Comparison of ENCODE assay signal across 1 cellular context in the genomic region with DNA sequence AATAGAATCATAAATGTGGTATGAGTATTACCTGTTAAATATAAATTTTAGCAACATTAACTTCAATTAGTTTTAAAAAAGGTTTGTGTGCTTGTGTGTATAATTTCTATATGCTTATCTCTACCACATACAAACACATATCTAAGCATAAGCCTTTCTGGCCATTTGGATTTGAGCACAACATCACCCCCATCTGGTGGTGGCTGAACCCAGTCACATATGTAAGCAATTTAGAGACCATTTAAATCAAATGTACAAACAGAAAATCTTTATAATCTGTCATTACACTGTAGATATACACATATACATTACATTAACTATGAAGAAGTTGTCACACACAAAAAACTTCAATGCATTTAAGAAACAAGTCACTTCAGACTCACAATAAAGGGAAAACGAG.
TF ChIP-seq lines count a peak whose summit lies in the region.

No MANE protein-coding gene starts in this region.

TF ChIP-seq in H1, 55 proteins besides CTCF, POLR2A, EP300 and RAD21 (continued from another document):
- TF ChIP-seq, protein P1, sequence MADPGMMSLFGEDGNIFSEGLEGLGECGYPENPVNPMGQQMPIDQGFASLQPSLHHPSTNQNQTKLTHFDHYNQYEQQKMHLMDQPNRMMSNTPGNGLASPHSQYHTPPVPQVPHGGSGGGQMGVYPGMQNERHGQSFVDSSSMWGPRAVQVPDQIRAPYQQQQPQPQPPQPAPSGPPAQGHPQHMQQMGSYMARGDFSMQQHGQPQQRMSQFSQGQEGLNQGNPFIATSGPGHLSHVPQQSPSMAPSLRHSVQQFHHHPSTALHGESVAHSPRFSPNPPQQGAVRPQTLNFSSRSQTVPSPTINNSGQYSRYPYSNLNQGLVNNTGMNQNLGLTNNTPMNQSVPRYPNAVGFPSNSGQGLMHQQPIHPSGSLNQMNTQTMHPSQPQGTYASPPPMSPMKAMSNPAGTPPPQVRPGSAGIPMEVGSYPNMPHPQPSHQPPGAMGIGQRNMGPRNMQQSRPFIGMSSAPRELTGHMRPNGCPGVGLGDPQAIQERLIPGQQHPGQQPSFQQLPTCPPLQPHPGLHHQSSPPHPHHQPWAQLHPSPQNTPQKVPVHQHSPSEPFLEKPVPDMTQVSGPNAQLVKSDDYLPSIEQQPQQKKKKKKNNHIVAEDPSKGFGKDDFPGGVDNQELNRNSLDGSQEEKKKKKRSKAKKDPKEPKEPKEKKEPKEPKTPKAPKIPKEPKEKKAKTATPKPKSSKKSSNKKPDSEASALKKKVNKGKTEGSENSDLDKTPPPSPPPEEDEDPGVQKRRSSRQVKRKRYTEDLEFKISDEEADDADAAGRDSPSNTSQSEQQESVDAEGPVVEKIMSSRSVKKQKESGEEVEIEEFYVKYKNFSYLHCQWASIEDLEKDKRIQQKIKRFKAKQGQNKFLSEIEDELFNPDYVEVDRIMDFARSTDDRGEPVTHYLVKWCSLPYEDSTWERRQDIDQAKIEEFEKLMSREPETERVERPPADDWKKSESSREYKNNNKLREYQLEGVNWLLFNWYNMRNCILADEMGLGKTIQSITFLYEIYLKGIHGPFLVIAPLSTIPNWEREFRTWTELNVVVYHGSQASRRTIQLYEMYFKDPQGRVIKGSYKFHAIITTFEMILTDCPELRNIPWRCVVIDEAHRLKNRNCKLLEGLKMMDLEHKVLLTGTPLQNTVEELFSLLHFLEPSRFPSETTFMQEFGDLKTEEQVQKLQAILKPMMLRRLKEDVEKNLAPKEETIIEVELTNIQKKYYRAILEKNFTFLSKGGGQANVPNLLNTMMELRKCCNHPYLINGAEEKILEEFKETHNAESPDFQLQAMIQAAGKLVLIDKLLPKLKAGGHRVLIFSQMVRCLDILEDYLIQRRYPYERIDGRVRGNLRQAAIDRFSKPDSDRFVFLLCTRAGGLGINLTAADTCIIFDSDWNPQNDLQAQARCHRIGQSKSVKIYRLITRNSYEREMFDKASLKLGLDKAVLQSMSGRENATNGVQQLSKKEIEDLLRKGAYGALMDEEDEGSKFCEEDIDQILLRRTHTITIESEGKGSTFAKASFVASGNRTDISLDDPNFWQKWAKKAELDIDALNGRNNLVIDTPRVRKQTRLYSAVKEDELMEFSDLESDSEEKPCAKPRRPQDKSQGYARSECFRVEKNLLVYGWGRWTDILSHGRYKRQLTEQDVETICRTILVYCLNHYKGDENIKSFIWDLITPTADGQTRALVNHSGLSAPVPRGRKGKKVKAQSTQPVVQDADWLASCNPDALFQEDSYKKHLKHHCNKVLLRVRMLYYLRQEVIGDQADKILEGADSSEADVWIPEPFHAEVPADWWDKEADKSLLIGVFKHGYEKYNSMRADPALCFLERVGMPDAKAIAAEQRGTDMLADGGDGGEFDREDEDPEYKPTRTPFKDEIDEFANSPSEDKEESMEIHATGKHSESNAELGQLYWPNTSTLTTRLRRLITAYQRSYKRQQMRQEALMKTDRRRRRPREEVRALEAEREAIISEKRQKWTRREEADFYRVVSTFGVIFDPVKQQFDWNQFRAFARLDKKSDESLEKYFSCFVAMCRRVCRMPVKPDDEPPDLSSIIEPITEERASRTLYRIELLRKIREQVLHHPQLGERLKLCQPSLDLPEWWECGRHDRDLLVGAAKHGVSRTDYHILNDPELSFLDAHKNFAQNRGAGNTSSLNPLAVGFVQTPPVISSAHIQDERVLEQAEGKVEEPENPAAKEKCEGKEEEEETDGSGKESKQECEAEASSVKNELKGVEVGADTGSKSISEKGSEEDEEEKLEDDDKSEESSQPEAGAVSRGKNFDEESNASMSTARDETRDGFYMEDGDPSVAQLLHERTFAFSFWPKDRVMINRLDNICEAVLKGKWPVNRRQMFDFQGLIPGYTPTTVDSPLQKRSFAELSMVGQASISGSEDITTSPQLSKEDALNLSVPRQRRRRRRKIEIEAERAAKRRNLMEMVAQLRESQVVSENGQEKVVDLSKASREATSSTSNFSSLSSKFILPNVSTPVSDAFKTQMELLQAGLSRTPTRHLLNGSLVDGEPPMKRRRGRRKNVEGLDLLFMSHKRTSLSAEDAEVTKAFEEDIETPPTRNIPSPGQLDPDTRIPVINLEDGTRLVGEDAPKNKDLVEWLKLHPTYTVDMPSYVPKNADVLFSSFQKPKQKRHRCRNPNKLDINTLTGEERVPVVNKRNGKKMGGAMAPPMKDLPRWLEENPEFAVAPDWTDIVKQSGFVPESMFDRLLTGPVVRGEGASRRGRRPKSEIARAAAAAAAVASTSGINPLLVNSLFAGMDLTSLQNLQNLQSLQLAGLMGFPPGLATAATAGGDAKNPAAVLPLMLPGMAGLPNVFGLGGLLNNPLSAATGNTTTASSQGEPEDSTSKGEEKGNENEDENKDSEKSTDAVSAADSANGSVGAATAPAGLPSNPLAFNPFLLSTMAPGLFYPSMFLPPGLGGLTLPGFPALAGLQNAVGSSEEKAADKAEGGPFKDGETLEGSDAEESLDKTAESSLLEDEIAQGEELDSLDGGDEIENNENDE (IDR thresholded peaks at IDR 0.05; ENCODE audit: insufficient replicate concordance, low read length) = no peak
- TF ChIP-seq TAF1 (IDR thresholded peaks at IDR 0.05; ENCODE audit: low read depth, low read length) (no peak), NANOG (IDR thresholded peaks at IDR 0.05; ENCODE audit: insufficient read depth, low read depth, low read length, poor library complexity, severe bottlenecking) (no peak)
TF ChIP-seq in H1: peak in this region for 0.
